23 cellular contexts compared by ENCODE assay signal in the genomic region with DNA sequence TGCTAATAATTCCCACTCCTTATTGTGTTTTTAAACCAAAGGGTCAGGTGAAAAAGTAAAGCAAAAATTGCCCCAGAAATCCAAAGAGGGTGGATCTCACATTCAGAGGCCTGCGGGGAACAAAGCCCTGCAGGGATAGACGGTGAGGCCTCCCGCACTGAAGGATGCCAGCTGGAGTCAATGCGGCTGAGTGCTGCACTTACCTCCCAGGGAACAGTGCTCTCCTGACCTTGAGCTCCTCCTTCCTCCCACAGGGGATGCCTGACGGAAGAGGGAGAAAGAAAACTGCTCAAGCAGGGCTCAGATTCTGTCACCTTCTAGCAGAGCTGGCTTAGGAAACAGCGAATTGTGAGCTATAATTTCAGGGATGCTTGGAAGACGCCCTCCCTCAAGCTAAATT.
"Had no signal": no experiment of that assay in that cellular context is flagged by ENCODE, and none has a peak within 500 bp of the region (broad histone marks: within the 10 kb centered on the region; RNA-seq: fewer than 3 reads in every experiment).

No MANE protein-coding gene starts in this region.

- DNase-seq: activated CD4-positive, alpha-beta memory T cell treated with anti-CD3 and anti-CD28 coated beads, Interleukin-2, amount 10 ng/mL, durations not matched to agents 7 days and 5 days; activated CD4-positive, alpha-beta T cell treated with anti-CD3 and anti-CD28 coated beads for 1 hour; activated CD4-positive, alpha-beta T cell treated with anti-CD3 and anti-CD28 coated beads, Interleukin-2, amount 10 ng/mL, durations not matched to agents 7 days and 5 days; activated gamma-delta T cell treated with Interleukin-2 at 50 U/mL for 16 hours; activated T-cell treated with anti-CD3 and anti-CD28 coated beads, Interleukin-2, amount 50 U/mL, for 4 hours; colonic mucosa; effector memory CD4-positive, alpha-beta T cell; erythroblast; heart left ventricle; hypothalamus; left ventricle myocardium superior; mucosa of descending colon; posterior cingulate gyrus; right lobe of liver; SK-N-SH; stimulated activated CD4-positive, alpha-beta T cell treated with anti-CD3 and anti-CD28 coated beads, Interleukin-12 subunit alpha, Interleukin-12 subunit beta, amount 100 ng/mL, for 4 hours; stimulated activated CD4-positive, alpha-beta T cell treated with anti-CD3 and anti-CD28 coated beads, Interleukin-4, amount 100 ng/mL, for 1 hour; SW 1271; upper lobe of left lung had no signal

- H3K9me3 ChIP-seq: colonic mucosa, mucosa of descending colon, right lobe of liver, SK-N-SH, vagina had no signal

- H3K27ac ChIP-seq: colonic mucosa, heart left ventricle, right lobe of liver, skin epidermis, upper lobe of left lung, vagina had no signal

- H3K36me3 ChIP-seq: colonic mucosa, heart left ventricle, right lobe of liver, upper lobe of left lung, vagina had no signal

- H3K4me3 ChIP-seq: colonic mucosa, heart left ventricle, mucosa of descending colon, right lobe of liver, skin epidermis, upper lobe of left lung, vagina had no signal

- H3K27me3 ChIP-seq: colonic mucosa, heart left ventricle, right lobe of liver, upper lobe of left lung, vagina had no signal

- ATAC-seq: activated T-cell treated with anti-CD3 and anti-CD28 coated beads, Interleukin-2, amount 50 U/mL, for 4 hours; activated T-helper 17 cell treated with anti-CD3 and anti-CD28 coated beads, Interleukin-2, amount 50 U/mL, for 72 hours; heart left ventricle; left ventricle myocardium superior; mucosa of descending colon; natural killer cell treated with Interleukin-12 subunit alpha and Interleukin-12 subunit beta and Interleukin-15 and Interleukin-18, amount 100 ng/mL, for 72 hours; right lobe of liver had no signal

- H3K4me1 ChIP-seq: colonic mucosa, heart left ventricle, right lobe of liver, upper lobe of left lung, vagina had no signal
